Comparison of ENCODE assay signal across 8 cellular contexts in genomic region chr1:160567858-160568682, GRCh38. TPM values are rescaled to one million over a fixed set of nuclear protein-coding genes. Genes with fewer than 3 reads are reported as not detected.
DNase-seq lines count a peak whose midpoint lies in the region; ATAC-seq and TF ChIP-seq lines count a peak whose summit lies in the region.

No MANE protein-coding gene starts in this region.

- H3K4me3 ChIP-seq in esophagus squamous epithelium (no peak overlapping the region), breast epithelium (no peak overlapping the region)

- H3K4me1 ChIP-seq in esophagus squamous epithelium: no peaks in the 10 kb centered on the region
- H3K4me1 ChIP-seq in breast epithelium: no peaks in the 10 kb centered on the region

- peak; percentile 34 for DNase-seq in GM20000 (ENCODE audit: low spot score)
- peak; percentile 47 for DNase-seq in activated CD4-positive, CD25-positive, alpha-beta regulatory T cell treated with anti-CD3 and anti-CD28 coated beads, Interleukin-2, amount 50 U/mL, for 72 hours
- DNase-seq in central memory CD4-positive, alpha-beta T cell: peak; percentile 71
- peak; percentile 49 to 72 for DNase-seq in stimulated activated CD8-positive, alpha-beta memory T cell treated with anti-CD3 and anti-CD28 coated beads, Interleukin-15, amount 100 ng/mL, for 4 hours (ENCODE audit: low read depth in 2 of 2)
- DNase-seq in NCI-H2227 (lab: John Stamatoyannopoulos, UW; ENCODE audit: unreplicated experiment): no peak
- no peak for DNase-seq in esophagus squamous epithelium (lab: John Stamatoyannopoulos, UW)
- DNase-seq in breast epithelium (ENCODE audit: low spot score in 2 of 2): no peak

- peak overlapping the region in 2 of 4 donors; percentile 49 to 54 for H3K27ac ChIP-seq in esophagus squamous epithelium
- no peak overlapping the region for H3K27ac ChIP-seq in breast epithelium

- TF ChIP-seq CTCF in GM20000 (IDR thresholded peaks at IDR 0.05; ENCODE audit: extremely low read depth, missing control alignments) (no peak), esophagus squamous epithelium (IDR thresholded peaks at IDR 0.05) (no peak), breast epithelium (IDR thresholded peaks at IDR 0.05) (no peak)

- H3K27me3 ChIP-seq in esophagus squamous epithelium (no peaks in the 10 kb centered on the region), breast epithelium (no peaks in the 10 kb centered on the region)

- no peak for ATAC-seq in HG03342 (IDR thresholded peaks at IDR 0.05; ENCODE audit: unreplicated experiment)

- H3K9me3 ChIP-seq in esophagus squamous epithelium (peaks cover 0 to 5% (median 0%) of the 10 kb centered on the region in 3 donors), breast epithelium (peaks cover 0 to 4% of the 10 kb centered on the region in 2 donors)

- TF ChIP-seq POLR2A in esophagus squamous epithelium (IDR thresholded peaks at IDR 0.05) (no peak), breast epithelium (IDR thresholded peaks at IDR 0.05) (no peak)

- intact Hi-C loops in esophagus squamous epithelium (cut with DNase I): no loop called here
- intact Hi-C loops in breast epithelium (cut with DNase I; ENCODE audit: low total_unique reads): no loop called here

- H3K36me3 ChIP-seq in esophagus squamous epithelium: no peaks in the 10 kb centered on the region
- H3K36me3 ChIP-seq in breast epithelium: no peaks in the 10 kb centered on the region

- 50 to 62% methylated on average over 8 of the region's 8 CpGs for WGBS in esophagus squamous epithelium, 2 donors

RNA-seq across cellular contexts. Expression of gene CD84, which starts 11.2 kb away (rescaled TPM):
- 1 to 10 TPM in 3 of 4 donors, under 1 TPM in 1; 0.61 to 9.0 (median 2.4) TPM for total RNA-seq in esophagus squamous epithelium
- 10 to 100 TPM in 1 of 3 donors, 1 to 10 TPM in 2; 2.3 to 17.0 (median 9.8) TPM for total RNA-seq in breast epithelium

RNA-seq across cellular contexts. Expression of gene SLAMF6, which starts 45.0 kb away (rescaled TPM):
- total RNA-seq in esophagus squamous epithelium: 1 to 10 TPM; 1.2 to 5.0 (median 1.5) TPM
- 1 to 10 TPM; 1.1 to 3.2 (median 2.6) TPM for total RNA-seq in breast epithelium

Comparison
In these comparisons a context has a peak if more than half of its experiments do, and no peak if none do; other contexts are left out.
1. DNase-seq: peak in GM20000 (single experiment), activated CD4-positive, CD25-positive, alpha-beta regulatory T cell treated with anti-CD3 and anti-CD28 coated beads, Interleukin-2, amount 50 U/mL, for 72 hours (single experiment), central memory CD4-positive, alpha-beta T cell (single experiment) and stimulated activated CD8-positive, alpha-beta memory T cell treated with anti-CD3 and anti-CD28 coated beads, Interleukin-15, amount 100 ng/mL, for 4 hours (2 of 2); none in NCI-H2227 (single experiment), esophagus squamous epithelium (single experiment) and breast epithelium (0 of 2).